Comparison of ENCODE assay signal across 8 cellular contexts in the genomic region with DNA sequence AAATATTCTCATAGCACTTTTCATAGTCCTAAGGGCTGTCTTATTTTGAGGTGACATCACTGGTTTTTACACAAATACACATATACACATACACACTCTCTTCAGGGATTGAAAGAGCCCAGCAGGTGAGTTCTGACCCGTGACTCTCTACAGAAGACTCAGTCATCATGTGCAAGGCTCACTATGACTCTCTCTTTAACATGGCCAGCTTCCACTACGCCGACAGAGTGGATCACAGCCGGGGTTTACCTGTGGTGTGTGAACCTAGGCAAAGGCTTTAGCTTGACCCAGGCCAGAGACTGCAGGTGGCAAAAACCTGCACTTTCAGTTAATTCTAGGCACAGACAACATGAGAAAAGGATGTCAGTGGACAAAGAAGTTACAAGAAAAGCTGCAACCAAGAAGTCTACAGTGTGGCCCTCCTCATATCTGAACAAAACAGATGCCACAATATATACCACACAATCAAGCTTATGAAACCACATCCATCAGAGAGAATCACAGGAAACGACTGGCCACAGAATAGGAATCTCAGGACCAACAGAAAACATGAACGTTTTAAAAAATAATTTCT. TPM values are rescaled to one million over a fixed set of nuclear protein-coding genes. Genes with fewer than 3 reads are reported as not detected.
DNase-seq lines count a peak whose midpoint lies in the region; ATAC-seq lines count a peak whose summit lies in the region.

No MANE protein-coding gene starts in this region.

- no peaks in the 10 kb centered on the region for H3K27me3 Mint-ChIP-seq in activated T-cell treated with anti-CD3 and anti-CD28 coated beads, Interleukin-2, amount 50 U/mL, for 4 hours (ENCODE audit: low read depth)
- no peaks in the 10 kb centered on the region for H3K27me3 Mint-ChIP-seq in activated naive CD8-positive, alpha-beta T cell treated with anti-CD3 and anti-CD28 coated beads, Interleukin-2, amount 50 U/mL, for 24 hours

- peak; percentile 85 to 86 for ATAC-seq in activated T-cell treated with anti-CD3 and anti-CD28 coated beads, Interleukin-2, amount 50 U/mL, for 4 hours
- ATAC-seq in activated naive CD8-positive, alpha-beta T cell treated with anti-CD3 and anti-CD28 coated beads, Interleukin-2, amount 50 U/mL, for 24 hours, result peak; percentile 84
- peak; percentile 85 for ATAC-seq in stimulated activated naive CD8-positive, alpha-beta T cell treated with anti-CD3 and anti-CD28 coated beads, Interleukin-15, Interleukin-2, amounts not matched to agents 100 U/mL and 50 U/mL, for 24 hours
- no peak for ATAC-seq in HG02981 (IDR thresholded peaks at IDR 0.05; ENCODE audit: unreplicated experiment)

- peaks cover 14% of the 10 kb centered on the region for H3K36me3 Mint-ChIP-seq in activated T-cell treated with anti-CD3 and anti-CD28 coated beads, Interleukin-2, amount 50 U/mL, for 4 hours (ENCODE audit: insufficient read depth)
- H3K36me3 Mint-ChIP-seq in activated naive CD8-positive, alpha-beta T cell treated with anti-CD3 and anti-CD28 coated beads, Interleukin-2, amount 50 U/mL, for 24 hours (ENCODE audit: low read depth), result peaks cover 3% of the 10 kb centered on the region

- H3K4me1 Mint-ChIP-seq in activated T-cell treated with anti-CD3 and anti-CD28 coated beads, Interleukin-2, amount 50 U/mL, for 4 hours (ENCODE audit: low read depth), result peaks cover 90% of the 10 kb centered on the region
- peaks cover 95% of the 10 kb centered on the region for H3K4me1 Mint-ChIP-seq in activated naive CD8-positive, alpha-beta T cell treated with anti-CD3 and anti-CD28 coated beads, Interleukin-2, amount 50 U/mL, for 24 hours

- H3K4me3 Mint-ChIP-seq in activated T-cell treated with anti-CD3 and anti-CD28 coated beads, Interleukin-2, amount 50 U/mL, for 4 hours, result peak overlapping the region; percentile 73
- H3K4me3 Mint-ChIP-seq in activated naive CD8-positive, alpha-beta T cell treated with anti-CD3 and anti-CD28 coated beads, Interleukin-2, amount 50 U/mL, for 24 hours, result peak overlapping the region; percentile 64

- H3K27ac Mint-ChIP-seq in activated naive CD8-positive, alpha-beta T cell treated with anti-CD3 and anti-CD28 coated beads, Interleukin-2, amount 50 U/mL, for 24 hours, result peak overlapping the region; percentile 90

- H3K9me3 Mint-ChIP-seq in activated T-cell treated with anti-CD3 and anti-CD28 coated beads, Interleukin-2, amount 50 U/mL, for 4 hours, result no peaks in the 10 kb centered on the region
- no peaks in the 10 kb centered on the region for H3K9me3 Mint-ChIP-seq in activated naive CD8-positive, alpha-beta T cell treated with anti-CD3 and anti-CD28 coated beads, Interleukin-2, amount 50 U/mL, for 24 hours

- DNase-seq in activated T-cell treated with anti-CD3 and anti-CD28 coated beads, Interleukin-2, amount 50 U/mL, for 4 hours, result no peak
- DNase-seq in activated T-cell treated with anti-CD3 and anti-CD28 coated beads for 4 hours (no peak), Kasumi-1 (lab: John Stamatoyannopoulos, UW) (peak; percentile 28 to 41), NCI-H774 (lab: John Stamatoyannopoulos, UW) (no peak), COLO668 (lab: John Stamatoyannopoulos, UW; ENCODE audit: unreplicated experiment) (no peak)
- no peak for DNase-seq in activated naive CD8-positive, alpha-beta T cell treated with anti-CD3 and anti-CD28 coated beads, Interleukin-2, amount 50 U/mL, for 24 hours
- DNase-seq in stimulated activated naive CD8-positive, alpha-beta T cell treated with anti-CD3 and anti-CD28 coated beads, Interleukin-15, Interleukin-2, amounts not matched to agents 100 U/mL and 50 U/mL, for 24 hours, result no peak

RNA-seq across cellular contexts. Expression of a gene that starts 56.5 kb away (rescaled TPM):
- total RNA-seq in activated T-cell treated with anti-CD3 and anti-CD28 coated beads, Interleukin-2, amount 50 U/mL, for 4 hours, result 10 to 100 TPM; 55.9 to 99.3 (median 82.8) TPM

Comparison
In these comparisons a context has a peak if more than half of its experiments do, and no peak if none do; other contexts are left out.
1. DNase-seq: peak in Kasumi-1 (2 of 2); none in activated T-cell treated with anti-CD3 and anti-CD28 coated beads, Interleukin-2, amount 50 U/mL, for 4 hours (single experiment), activated T-cell treated with anti-CD3 and anti-CD28 coated beads for 4 hours (single experiment), activated naive CD8-positive, alpha-beta T cell treated with anti-CD3 and anti-CD28 coated beads, Interleukin-2, amount 50 U/mL, for 24 hours (single experiment), stimulated activated naive CD8-positive, alpha-beta T cell treated with anti-CD3 and anti-CD28 coated beads, Interleukin-15, Interleukin-2, amounts not matched to agents 100 U/mL and 50 U/mL, for 24 hours (single experiment), NCI-H774 (single experiment) and COLO668 (single experiment).